In genomic region chr6:15922510-15923307, GRCh38 we compare ENCODE assay signal across 16 cellular contexts.
DNase-seq lines count a peak whose midpoint lies in the region; ATAC-seq and TF ChIP-seq lines count a peak whose summit lies in the region.
"Had no signal": no experiment of that assay in that cellular context is flagged by ENCODE, and none has a peak within 500 bp of the region (broad histone marks: within the 10 kb centered on the region; RNA-seq: fewer than 3 reads in every experiment).

No MANE protein-coding gene starts in this region.

- CTCF ChIA-PET in activated CD4-positive, alpha-beta T cell treated with anti-CD3 and anti-CD28 coated beads for 36 hours (lab: Charles Lee) = interaction anchor here (0.8 kb wide), 1 partner anchor 11 kb away, joined by 3 read pairs; no protein-coding TSS in a partner anchor

- H4K20me1 ChIP-seq in hepatocyte (ENCODE audit: insufficient read depth, poor library complexity, severe bottlenecking) = no peaks in the 10 kb centered on the region

- H2AFZ ChIP-seq in hepatocyte = no peak overlapping the region

- H3K27ac ChIP-seq in hepatocyte = peak overlapping the region; percentile 73
- H3K27ac ChIP-seq: coronary artery, spleen had no signal

- H3K36me3 ChIP-seq in hepatocyte (replicated peaks; ENCODE audit: insufficient read depth, low read depth) = no peaks in the 10 kb centered on the region
- H3K36me3 ChIP-seq: HAP-1, spleen had no signal

- no peak for ATAC-seq in GM18519 (IDR thresholded peaks at IDR 0.05; ENCODE audit: low FRiP score, unreplicated experiment)
- ATAC-seq in activated CD4-positive, alpha-beta T cell treated with anti-CD3 and anti-CD28 coated beads for 36 hours = no peak
- ATAC-seq: activated naive CD4-positive, alpha-beta T cell treated with anti-CD3 and anti-CD28 coated beads, Interleukin-2, amount 50 U/mL, for 72 hours; left ventricle myocardium superior had no signal

- H3K4me3 ChIP-seq in hepatocyte = no peak overlapping the region
- H3K4me3 ChIP-seq: coronary artery, HAP-1, spleen had no signal

- H3K27me3 ChIP-seq in hepatocyte = no peaks in the 10 kb centered on the region
- H3K27me3 ChIP-seq: spleen had no signal

- peaks cover 15% of the 10 kb centered on the region for H3K4me1 ChIP-seq in hepatocyte (ENCODE audit: insufficient read depth)
- H3K4me1 ChIP-seq: spleen had no signal

- no peaks in the 10 kb centered on the region for H3K9me2 ChIP-seq in hepatocyte (replicated peaks; ENCODE audit: insufficient read depth)

- no peak for TF ChIP-seq POLR2A in erythroblast (IDR thresholded peaks at IDR 0.05; ENCODE audit: low read length)

- no peaks in the 10 kb centered on the region for H3K36me3 Mint-ChIP-seq in activated CD4-positive, alpha-beta T cell treated with anti-CD3 and anti-CD28 coated beads for 36 hours (ENCODE audit: low read depth)

- no peaks in the 10 kb centered on the region for H3K4me1 Mint-ChIP-seq in activated CD4-positive, alpha-beta T cell treated with anti-CD3 and anti-CD28 coated beads for 36 hours

- no peak overlapping the region for H3K27ac Mint-ChIP-seq in activated CD4-positive, alpha-beta T cell treated with anti-CD3 and anti-CD28 coated beads for 36 hours
- H3K27ac Mint-ChIP-seq: type B pancreatic cell had no signal

- intact Hi-C loops in activated CD4-positive, alpha-beta T cell treated with anti-CD3 and anti-CD28 coated beads for 36 hours (cut with DNase I, micrococcal nuclease) = no loop called here

- DNase-seq in A172 (ENCODE audit: low spot score) (peak; percentile 17), HS-5 (ENCODE audit: low read depth) (peak; percentile 50), amniotic stem cell (lab: John Stamatoyannopoulos, UW) (peak; percentile 72), hepatocyte (ENCODE audit: low spot score) (peak; percentile 71), DMS153 (lab: John Stamatoyannopoulos, UW) (no peak), erythroblast (lab: John Stamatoyannopoulos, UW) (no peak)
- DNase-seq in activated CD4-positive, alpha-beta T cell treated with anti-CD3 and anti-CD28 coated beads for 36 hours = no peak
- DNase-seq: glutamatergic neuron, left ventricle myocardium superior, SHP77, spleen had no signal

- H3K4me3 Mint-ChIP-seq in activated CD4-positive, alpha-beta T cell treated with anti-CD3 and anti-CD28 coated beads for 36 hours = no peak overlapping the region
- H3K4me3 Mint-ChIP-seq: type B pancreatic cell had no signal

- TF ChIP-seq CTCF in hepatocyte (IDR thresholded peaks at IDR 0.05; ENCODE audit: poor library complexity) = no peak

- no peaks in the 10 kb centered on the region for H3K9me3 ChIP-seq in hepatocyte (ENCODE audit: low read depth)
- H3K9me3 ChIP-seq: HAP-1, spleen had no signal

- peaks cover 2% of the 10 kb centered on the region for H3K27me3 Mint-ChIP-seq in activated CD4-positive, alpha-beta T cell treated with anti-CD3 and anti-CD28 coated beads for 36 hours
- H3K27me3 Mint-ChIP-seq: type B pancreatic cell had no signal

- H3K79me2 ChIP-seq in hepatocyte = no peaks in the 10 kb centered on the region

- H3K9me3 Mint-ChIP-seq in activated CD4-positive, alpha-beta T cell treated with anti-CD3 and anti-CD28 coated beads for 36 hours (ENCODE audit: low read depth) = no peaks in the 10 kb centered on the region

- H3K4me2 ChIP-seq in hepatocyte = no peak overlapping the region

- POLR2A ChIA-PET in activated CD4-positive, alpha-beta T cell treated with anti-CD3 and anti-CD28 coated beads for 36 hours (lab: Charles Lee) = no interaction called here

- WGBS in hepatocyte (ENCODE audit: low lambda C conversion rate, missing lambda C conversion rate) = 49% methylated on average over 8 of the region's 8 CpGs

Comparison
In these comparisons a context has a peak if more than half of its experiments do, and no peak if none do; other contexts are left out.
1. DNase-seq: peak in A172 (single experiment), HS-5 (single experiment), amniotic stem cell (single experiment) and hepatocyte (single experiment); none in DMS153 (single experiment), erythroblast (0 of 2) and activated CD4-positive, alpha-beta T cell treated with anti-CD3 and anti-CD28 coated beads for 36 hours (single experiment).